ENCODE assay signal across 8 cellular contexts in the genomic region with DNA sequence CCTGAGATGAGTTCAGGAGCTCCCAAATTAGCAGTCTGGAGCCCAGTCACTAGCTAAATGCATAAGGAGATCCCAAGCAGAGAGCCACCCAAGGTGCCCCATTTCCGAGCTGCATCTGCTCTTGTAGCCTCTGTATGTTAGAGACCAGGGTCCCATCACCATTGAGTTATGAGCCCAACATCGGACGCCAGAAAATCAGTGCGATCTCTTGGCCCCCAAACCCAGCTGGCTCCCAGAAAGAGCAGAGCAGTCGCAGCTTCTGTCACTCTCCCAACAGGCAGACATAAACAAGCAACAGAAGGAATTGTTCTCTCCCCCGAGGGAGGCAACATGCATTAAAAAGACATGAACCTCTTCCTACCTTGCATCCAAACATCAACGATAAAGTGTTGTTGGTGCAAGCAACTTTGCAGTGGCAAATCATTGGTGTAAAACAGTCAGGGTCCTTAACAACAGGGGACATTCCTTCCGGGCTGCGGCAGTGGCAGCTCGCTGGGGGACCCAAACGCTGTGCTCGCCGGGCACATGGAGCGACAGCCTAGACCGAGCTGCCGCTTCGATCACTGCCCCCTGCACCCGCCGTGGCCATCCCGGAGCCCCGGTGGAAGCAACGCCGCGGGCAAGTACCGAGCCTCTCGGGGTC.
DNase-seq lines count a peak whose midpoint lies in the region; ATAC-seq, FAIRE-seq and TF ChIP-seq lines count a peak whose summit lies in the region.

No MANE protein-coding gene starts in this region.

- CTCF ChIA-PET in T-cell (lab: Charles Lee): no interaction called here

- DNase-seq in H7 (peak; percentile 55), T-cell (peak in 1 of 34 experiments; percentile 0), left cardiac atrium (peak; percentile 27), prostate gland (ENCODE audit: low spot score) (no peak), NK-92 (lab: John Stamatoyannopoulos, UW; ENCODE audit: unreplicated experiment) (no peak), omental fat pad (ENCODE audit: low spot score) (no peak), GM12892 (ENCODE audit: insufficient read length) (no peak)

- ATAC-seq in T-cell (replicated peaks in 1 of 4): peak in 1 of 4 experiments; percentile 18
- ATAC-seq in left cardiac atrium: peak; percentile 60 to 69
- no peak for ATAC-seq in GM21529 (IDR thresholded peaks at IDR 0.05; ENCODE audit: unreplicated experiment)
- no peak for ATAC-seq in omental fat pad (ENCODE audit: low FRiP score)

- POLR2A ChIA-PET in T-cell (lab: Charles Lee): no interaction called here

- peaks cover 5 to 15% (median 6%) of the 10 kb centered on the region in 3 donors for H3K4me1 Mint-ChIP-seq in T-cell

- H3K27me3 ChIP-seq in H7 (ENCODE audit: control insufficient read depth, insufficient read depth, low read length): peaks cover 4% of the 10 kb centered on the region; the same call in 1 of the 2 replicates
- H3K27me3 ChIP-seq in prostate gland (replicated peaks; ENCODE audit: insufficient read depth): no peaks in the 10 kb centered on the region

- TF ChIP-seq CTCF in prostate gland (IDR thresholded peaks at IDR 0.05) (no peak), omental fat pad (IDR thresholded peaks at IDR 0.05) (no peak)

- TF ChIP-seq POLR2A in prostate gland (IDR thresholded peaks at IDR 0.05): no peak
- TF ChIP-seq POLR2A in GM12892 (IDR thresholded peaks at IDR 0.05; ENCODE audit: low read depth, low read length): no peak

- H3K4me3 ChIP-seq in H7 (ENCODE audit: insufficient read depth, low read depth, low read length): peak overlapping the region; percentile 67
- peak overlapping the region; percentile 32 to 40 for H3K4me3 ChIP-seq in prostate gland

- H3K36me3 ChIP-seq in H7 (replicated peaks; ENCODE audit: control insufficient read depth, insufficient read depth, low read length) (no peaks in the 10 kb centered on the region), prostate gland (no peaks in the 10 kb centered on the region)

- H3K27ac ChIP-seq in prostate gland: no peak overlapping the region

- no peaks in the 10 kb centered on the region for H3K36me3 Mint-ChIP-seq in T-cell

- H3K27ac Mint-ChIP-seq in T-cell: no peak overlapping the region

- no peak for FAIRE-seq in GM12892 (lab: Jason Lieb, UNC)

- no peaks in the 10 kb centered on the region for H3K9me3 ChIP-seq in prostate gland

- WGBS in prostate gland: 2% methylated on average over 26 of the region's 26 CpGs

- peaks cover 3 to 10% of the 10 kb centered on the region in 2 donors for H3K27me3 Mint-ChIP-seq in T-cell

- intact Hi-C loops in left cardiac atrium (cut with DNase I) (no loop called here), prostate gland (cut with DNase I) (no loop called here)

- peak overlapping the region; percentile 53 to 74 (median 61) for H3K4me3 Mint-ChIP-seq in T-cell

- peaks cover 0 to 23% (median 5%) of the 10 kb centered on the region in 3 donors for H3K9me3 Mint-ChIP-seq in T-cell

- no peaks in the 10 kb centered on the region for H3K4me1 ChIP-seq in prostate gland (replicated peaks)

Comparison
In these comparisons a context has a peak if more than half of its experiments do, and no peak if none do; other contexts are left out.
1. DNase-seq: peak in H7 (single experiment) and left cardiac atrium (single experiment); none in prostate gland (single experiment), NK-92 (single experiment), omental fat pad (single experiment) and GM12892 (single experiment).
2. ATAC-seq: peak in left cardiac atrium (2 of 2); none in GM21529 (single experiment) and omental fat pad (single experiment).